ENCODE assay signal across 15 cellular contexts in the genomic region with DNA sequence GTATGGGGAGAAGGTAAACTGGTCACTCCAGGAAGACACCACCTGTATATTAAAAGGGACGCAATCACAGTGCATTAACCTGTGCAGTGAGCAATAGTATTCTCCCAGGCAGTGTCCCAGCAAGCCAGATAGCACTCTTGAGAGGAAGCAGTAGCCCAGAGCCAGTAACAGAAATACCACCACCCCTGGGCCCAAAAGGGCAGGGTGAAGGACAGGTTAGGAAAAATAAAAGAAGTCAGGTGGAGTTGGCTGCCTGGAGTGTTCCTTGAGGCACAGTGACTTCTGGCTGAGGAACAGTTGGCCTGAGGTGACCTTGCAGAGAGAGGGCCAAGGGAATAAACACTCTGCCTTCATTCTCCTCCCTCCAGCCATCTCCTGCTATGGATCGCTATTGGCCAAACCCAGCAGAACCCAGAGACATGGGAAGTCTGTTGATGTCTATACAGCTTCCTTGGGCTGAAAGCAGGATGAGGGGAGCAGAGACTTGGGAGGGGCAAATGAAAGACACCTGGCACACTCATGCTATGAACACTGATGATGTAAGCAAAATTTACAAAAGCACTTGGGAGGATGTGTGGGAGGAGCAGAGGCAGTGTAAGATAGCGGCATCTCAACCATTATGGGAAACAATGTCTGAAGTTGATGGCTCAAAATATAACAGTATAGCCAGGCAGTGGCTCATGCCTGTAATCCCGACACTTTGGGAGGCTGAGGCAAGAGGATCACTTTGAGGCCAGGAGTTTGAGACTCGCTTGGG. TPM values are rescaled to one million over a fixed set of nuclear protein-coding genes. Genes with fewer than 3 reads are reported as not detected.
A peak's percentile ranks its signal among the peaks of the same experiment; 100 is the strongest.
DNase-seq lines count a peak whose midpoint lies in the region; ATAC-seq and TF ChIP-seq lines count a peak whose summit lies in the region.
"Had no signal": no experiment of that assay in that cellular context is flagged by ENCODE, and none has a peak within 500 bp of the region (broad histone marks: within the 10 kb centered on the region; RNA-seq: fewer than 3 reads in every experiment).

No MANE protein-coding gene starts in this region.

- POLR2A ChIA-PET in MCF 10A (lab: Yijun Ruan, JAX), result interaction anchor here (0.6 to 5.6 kb wide), 3 partner anchors 8 to 19 kb away, joined by 3 to 59 read pairs (median 5); partner anchors contain the start of genes C18orf32 and DYM

- dilution Hi-C loops in mammary epithelial cell (cut with HindIII; ENCODE audit: low sequenced_read_pairs), result no loop called here

- peaks cover 12% of the 10 kb centered on the region for H3K36me3 ChIP-seq in mammary epithelial cell (ENCODE audit: insufficient read depth, low read length)
- H3K36me3 ChIP-seq in vagina, result peaks cover 0 to 35% of the 10 kb centered on the region in 2 donors

- 100% methylated on average over 5 of the region's 5 CpGs for WGBS in mammary epithelial cell (ENCODE audit: low coverage, missing lambda C conversion rate)

- peaks cover 8% of the 10 kb centered on the region for H3K4me1 ChIP-seq in mammary epithelial cell (ENCODE audit: insufficient read depth, low read length)
- peaks cover 5% of the 10 kb centered on the region for H3K4me1 ChIP-seq in vagina

- in situ Hi-C loops in mammary epithelial cell (cut with MboI; ENCODE audit: low sequenced_read_pairs in 2 of 2), result no loop called here

- H3K4me3 ChIP-seq in mammary epithelial cell (replicated peaks in 1 of 3; ENCODE audit: insufficient read depth in 1 of 3, low read depth in 2 of 3, low read length in 3 of 3) (no peak overlapping the region), LNCaP clone FGC (ENCODE audit: low read depth, low read length) (no peak overlapping the region), vagina (no peak overlapping the region)
- H3K4me3 ChIP-seq: sigmoid colon had no signal

- CTCF ChIA-PET in MCF 10A (lab: Yijun Ruan, JAX), result interaction anchor here (0.7 kb wide), 1 partner anchor 69 kb away, joined by 3 read pairs; no protein-coding TSS in a partner anchor
- CTCF ChIA-PET in mammary epithelial cell (lab: Charles Lee; ENCODE audit: low non-redundant PET), result no interaction called here

- H3K27ac Mint-ChIP-seq in MCF 10A (ENCODE audit: low read depth, unreplicated experiment), result peak overlapping the region; percentile 46
- H3K27ac Mint-ChIP-seq in endothelial cell (ENCODE audit: unreplicated experiment), result no peak overlapping the region
- peak overlapping the region; percentile 82 for H3K27ac Mint-ChIP-seq in stimulated activated effector memory CD8-positive, alpha-beta T cell treated with anti-CD3 and anti-CD28 coated beads, Interleukin-12 subunit alpha, Interleukin-12 subunit beta, amount 100 ng/mL, for 72 hours
- H3K27ac Mint-ChIP-seq: activated CD4-positive, alpha-beta T cell treated with anti-CD3 and anti-CD28 coated beads, Interleukin-2, amount 10 ng/mL, durations not matched to agents 7 days and 5 days had no signal

- BruUV-seq in MCF 10A (replicated peaks; lab: Mats Ljungman, UMichigan), result no TSS peak
- BruUV-seq in mammary epithelial cell (replicated peaks; lab: Mats Ljungman, UMichigan), result no TSS peak

- H3K4me2 ChIP-seq in mammary epithelial cell (ENCODE audit: insufficient read depth, low read depth, low read length), result no peak overlapping the region

- no peak overlapping the region for H2AFZ ChIP-seq in mammary epithelial cell (ENCODE audit: low read depth, low read length)

- TF ChIP-seq CTCF in MCF 10A (IDR thresholded peaks at IDR 0.05; ENCODE audit: unreplicated experiment) (no peak), mammary epithelial cell (conservative IDR thresholded peaks at IDR 0.05 in 1 of 2, IDR thresholded peaks at IDR 0.05 in 1 of 2; ENCODE audit: extremely low read depth in 1 of 2, insufficient read depth in 1 of 2, low read depth in 1 of 2, low read length in 2 of 2) (no peak), LNCaP clone FGC (IDR thresholded peaks at IDR 0.05; ENCODE audit: control insufficient read depth, extremely low read depth, insufficient read depth) (no peak), endothelial cell (IDR thresholded peaks at IDR 0.05; ENCODE audit: unreplicated experiment) (no peak), vagina (IDR thresholded peaks at IDR 0.05) (no peak)

- no peak for ATAC-seq in stimulated activated effector memory CD8-positive, alpha-beta T cell treated with anti-CD3 and anti-CD28 coated beads, Interleukin-12 subunit alpha, Interleukin-12 subunit beta, amount 100 ng/mL, for 72 hours
- ATAC-seq in GM18858 (IDR thresholded peaks at IDR 0.05; ENCODE audit: unreplicated experiment), result no peak
- ATAC-seq: Panc1, SK-N-SH treated with all-trans-retinoic acid at 6 μM for 48 hours had no signal

- H3K36me3 Mint-ChIP-seq in MCF 10A (ENCODE audit: insufficient read depth, unreplicated experiment) (peaks cover 63% of the 10 kb centered on the region), endothelial cell (ENCODE audit: low read depth, unreplicated experiment) (peaks cover 21% of the 10 kb centered on the region)
- H3K36me3 Mint-ChIP-seq in stimulated activated effector memory CD8-positive, alpha-beta T cell treated with anti-CD3 and anti-CD28 coated beads, Interleukin-12 subunit alpha, Interleukin-12 subunit beta, amount 100 ng/mL, for 72 hours, result peaks cover 72% of the 10 kb centered on the region

- H3K79me2 ChIP-seq in mammary epithelial cell (ENCODE audit: insufficient read depth, low read length), result peaks cover 15% of the 10 kb centered on the region

- no peaks in the 10 kb centered on the region for H3K9me3 ChIP-seq in mammary epithelial cell (replicated peaks; ENCODE audit: insufficient read depth, low read length)
- H3K9me3 ChIP-seq in vagina, result no peaks in the 10 kb centered on the region
- H3K9me3 ChIP-seq: sigmoid colon had no signal

- H3K27me3 ChIP-seq in mammary epithelial cell (ENCODE audit: insufficient read depth, low read length) (no peaks in the 10 kb centered on the region), vagina (no peaks in the 10 kb centered on the region)
- H3K27me3 ChIP-seq: sigmoid colon had no signal

- H3K27me3 Mint-ChIP-seq in MCF 10A (ENCODE audit: insufficient read depth, unreplicated experiment), result no peaks in the 10 kb centered on the region
- no peaks in the 10 kb centered on the region for H3K27me3 Mint-ChIP-seq in endothelial cell (ENCODE audit: unreplicated experiment)
- H3K27me3 Mint-ChIP-seq: activated CD4-positive, alpha-beta T cell treated with anti-CD3 and anti-CD28 coated beads, Interleukin-2, amount 10 ng/mL, durations not matched to agents 7 days and 5 days had no signal

- TF ChIP-seq POLR2A in vagina (IDR thresholded peaks at IDR 0.05), result no peak

- no peak for DNase-seq in MCF 10A (ENCODE audit: unreplicated experiment)
- no peak for DNase-seq in mammary epithelial cell
- DNase-seq in LNCaP clone FGC (ENCODE audit: low read depth), result peak; percentile 10
- no peak for DNase-seq in endothelial cell (ENCODE audit: low spot score)
- no peak for DNase-seq in stimulated activated effector memory CD8-positive, alpha-beta T cell treated with anti-CD3 and anti-CD28 coated beads, Interleukin-12 subunit alpha, Interleukin-12 subunit beta, amount 100 ng/mL, for 72 hours (ENCODE audit: low spot score in 2 of 2)
- no peak for DNase-seq in vagina (ENCODE audit: extremely low spot score in 2 of 2)
- DNase-seq in NCI-H774 (lab: John Stamatoyannopoulos, UW), result no peak
- DNase-seq: activated CD4-positive, alpha-beta T cell treated with anti-CD3 and anti-CD28 coated beads, Interleukin-2, amount 10 ng/mL, durations not matched to agents 7 days and 5 days; NCI-H2029; NCI-H748 treated with DMSO at 0.1 percent for 48 hours; occipital lobe; sigmoid colon had no signal

- no peaks in the 10 kb centered on the region for H4K20me1 ChIP-seq in mammary epithelial cell (ENCODE audit: insufficient read depth, low read length)

- H3K9me3 Mint-ChIP-seq in MCF 10A (ENCODE audit: unreplicated experiment), result no peaks in the 10 kb centered on the region
- no peaks in the 10 kb centered on the region for H3K9me3 Mint-ChIP-seq in endothelial cell (ENCODE audit: unreplicated experiment)
- H3K9me3 Mint-ChIP-seq in stimulated activated effector memory CD8-positive, alpha-beta T cell treated with anti-CD3 and anti-CD28 coated beads, Interleukin-12 subunit alpha, Interleukin-12 subunit beta, amount 100 ng/mL, for 72 hours, result no peaks in the 10 kb centered on the region
- H3K9me3 Mint-ChIP-seq: activated CD4-positive, alpha-beta T cell treated with anti-CD3 and anti-CD28 coated beads, Interleukin-2, amount 10 ng/mL, durations not matched to agents 7 days and 5 days had no signal

- intact Hi-C loops in MCF 10A (cut with micrococcal nuclease), result no loop called here
- intact Hi-C loops in mammary epithelial cell (cut with micrococcal nuclease), result no loop called here
- intact Hi-C loops in vagina (cut with DNase I), result loop anchor here (10.0 kb wide), 2 partner anchors 585 to 805 kb away; no protein-coding TSS in a partner anchor

- H3K4me1 Mint-ChIP-seq in MCF 10A (ENCODE audit: insufficient read depth, unreplicated experiment) (peaks cover 12% of the 10 kb centered on the region), endothelial cell (ENCODE audit: unreplicated experiment) (no peaks in the 10 kb centered on the region)
- H3K4me1 Mint-ChIP-seq in stimulated activated effector memory CD8-positive, alpha-beta T cell treated with anti-CD3 and anti-CD28 coated beads, Interleukin-12 subunit alpha, Interleukin-12 subunit beta, amount 100 ng/mL, for 72 hours, result peaks cover 26% of the 10 kb centered on the region

- H3K27ac ChIP-seq in mammary epithelial cell (ENCODE audit: insufficient read depth, low read depth, low read length) (no peak overlapping the region), vagina (no peak overlapping the region)
- H3K27ac ChIP-seq: sigmoid colon had no signal

- no peak overlapping the region for H3K9ac ChIP-seq in mammary epithelial cell (ENCODE audit: insufficient read depth, low read length)

- no peak overlapping the region for H3K4me3 Mint-ChIP-seq in MCF 10A (ENCODE audit: unreplicated experiment)
- H3K4me3 Mint-ChIP-seq in endothelial cell (ENCODE audit: unreplicated experiment), result peak overlapping the region; percentile 45
- no peak overlapping the region for H3K4me3 Mint-ChIP-seq in stimulated activated effector memory CD8-positive, alpha-beta T cell treated with anti-CD3 and anti-CD28 coated beads, Interleukin-12 subunit alpha, Interleukin-12 subunit beta, amount 100 ng/mL, for 72 hours
- H3K4me3 Mint-ChIP-seq: activated CD4-positive, alpha-beta T cell treated with anti-CD3 and anti-CD28 coated beads, Interleukin-2, amount 10 ng/mL, durations not matched to agents 7 days and 5 days had no signal

RNA-seq across cellular contexts. Expression of gene C18orf32, which starts 7.5 kb away (rescaled TPM):
- total RNA-seq in MCF 10A (2022) (28.9 and 45.2 TPM in 2 replicates), mammary epithelial cell (10 to 100 TPM; 17.3 to 32.2 TPM), endothelial cell (ENCODE audit: unreplicated experiment) (33.2 TPM), vagina (21.1 TPM)
- polyA plus RNA-seq in mammary epithelial cell, result 12.1 TPM
- polyA minus RNA-seq in mammary epithelial cell, result 1.7 TPM

RNA-seq across cellular contexts. Expression of gene RPL17, which starts 12.7 kb away (rescaled TPM):
- total RNA-seq in MCF 10A (2022), result 2,422 and 2,832 TPM in 2 replicates
- 1,000 to 10,000 TPM; 1,496 to 1,607 TPM for total RNA-seq in mammary epithelial cell
- 3,892 TPM for polyA plus RNA-seq in mammary epithelial cell
- polyA minus RNA-seq in mammary epithelial cell, result 979 TPM
- 2,115 TPM for total RNA-seq in endothelial cell (ENCODE audit: unreplicated experiment)
- total RNA-seq in vagina, result 1,975 TPM

RNA-seq across cellular contexts. Expression of gene DYM, which starts 19.1 kb away (rescaled TPM):
- total RNA-seq in MCF 10A (2022) (83.1 and 89.4 TPM in 2 replicates), mammary epithelial cell (10 to 100 TPM; 45.5 to 58.0 TPM), endothelial cell (ENCODE audit: unreplicated experiment) (73.6 TPM), vagina (89.1 TPM)
- 24.2 TPM for polyA plus RNA-seq in mammary epithelial cell
- polyA minus RNA-seq in mammary epithelial cell, result 130 TPM
